In genomic region chr16:66196770-66197169, GRCh38 we compare ENCODE assay signal across 10 cellular contexts.
"Had no signal": no experiment of that assay in that cellular context is flagged by ENCODE, and none has a peak within 500 bp of the region (broad histone marks: within the 10 kb centered on the region; RNA-seq: fewer than 3 reads in every experiment).

No MANE protein-coding gene starts in this region.

- H3K36me3 Mint-ChIP-seq: IgD-negative memory B cell had no signal

- ATAC-seq: HCT116 had no signal

- FAIRE-seq: HTR-8/SVneo had no signal

- H3K4me1 Mint-ChIP-seq: IgD-negative memory B cell had no signal

- H3K4me1 ChIP-seq: HAP-1 had no signal

- H3K9me3 Mint-ChIP-seq: HFFc6 had no signal

- DNase-seq: GM23248, GOT3, H7, HFFc6, KBM-7 had no signal

- H3K4me3 ChIP-seq: GM23248, HAP-1 had no signal

- H3K9me3 ChIP-seq: HAP-1 had no signal

- H3K36me3 ChIP-seq: HAP-1 had no signal

- H3K4me3 Mint-ChIP-seq: HFFc6, IgD-negative memory B cell had no signal

- H3K27ac Mint-ChIP-seq: HFFc6 had no signal

- H3K27ac ChIP-seq: GM23248, HL-60 had no signal
